In the genomic region with DNA sequence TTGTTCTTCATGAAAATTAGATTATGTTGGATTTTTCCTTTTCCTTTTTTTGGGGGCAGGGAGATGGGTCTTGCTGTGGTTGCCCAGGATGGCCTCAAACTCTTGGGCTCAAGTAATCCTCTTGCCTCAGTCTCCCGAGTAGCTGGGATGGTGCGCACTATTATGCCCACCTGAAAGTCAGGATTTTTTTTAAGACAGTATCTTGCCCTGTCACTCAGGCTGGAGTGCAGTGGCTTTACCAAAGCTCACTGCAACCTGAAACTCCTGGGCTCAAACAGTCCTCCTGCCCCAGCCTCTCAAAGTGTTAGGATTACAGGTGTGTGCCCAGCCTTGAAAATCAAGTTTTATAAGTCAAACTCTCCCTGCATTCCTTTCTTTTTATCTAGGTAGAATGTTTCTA, we compare ENCODE assay signal across 22 cellular contexts.
"Had no signal": no experiment of that assay in that cellular context is flagged by ENCODE, and none has a peak within 500 bp of the region (broad histone marks: within the 10 kb centered on the region; RNA-seq: fewer than 3 reads in every experiment).

No MANE protein-coding gene starts in this region.

- H3K4me3 Mint-ChIP-seq: dendritic cell treated with granulocyte-macrophage colony-stimulating factor and Interleukin-4, amounts not matched to agents 40 ng/mL and 50 ng/mL, for 4 days; effector memory CD8-positive, alpha-beta T cell; endodermal cell had no signal

- DNase-seq: colonic mucosa; cortex of kidney; effector CD8-positive, alpha-beta T cell; effector memory CD8-positive, alpha-beta T cell; endodermal cell; erythroblast; esophagus squamous epithelium; foreskin fibroblast; foreskin melanocyte; gastrocnemius medialis; glutamatergic neuron; heart right ventricle; hippocampal formation; left cardiac atrium; left lung; left ventricle myocardium superior; lower lobe of right lung; mesenchymal stem cell; mucosa of descending colon had no signal

- H3K27ac Mint-ChIP-seq: dendritic cell treated with granulocyte-macrophage colony-stimulating factor and Interleukin-4, amounts not matched to agents 40 ng/mL and 50 ng/mL, for 4 days; effector memory CD8-positive, alpha-beta T cell; endodermal cell; mesothelial cell of epicardium had no signal

- ATAC-seq: effector memory CD8-positive, alpha-beta T cell; esophagus mucosa; gastrocnemius medialis; heart right ventricle; left cardiac atrium; left lung; left ventricle myocardium superior; lower lobe of right lung; mucosa of descending colon had no signal

- H3K36me3 Mint-ChIP-seq: mesothelial cell of epicardium had no signal

- H3K9me3 Mint-ChIP-seq: dendritic cell treated with granulocyte-macrophage colony-stimulating factor and Interleukin-4, amounts not matched to agents 40 ng/mL and 50 ng/mL, for 4 days; effector memory CD8-positive, alpha-beta T cell; endodermal cell; mesothelial cell of epicardium had no signal
